Comparison of ENCODE assay signal across 15 cellular contexts in the genomic region with DNA sequence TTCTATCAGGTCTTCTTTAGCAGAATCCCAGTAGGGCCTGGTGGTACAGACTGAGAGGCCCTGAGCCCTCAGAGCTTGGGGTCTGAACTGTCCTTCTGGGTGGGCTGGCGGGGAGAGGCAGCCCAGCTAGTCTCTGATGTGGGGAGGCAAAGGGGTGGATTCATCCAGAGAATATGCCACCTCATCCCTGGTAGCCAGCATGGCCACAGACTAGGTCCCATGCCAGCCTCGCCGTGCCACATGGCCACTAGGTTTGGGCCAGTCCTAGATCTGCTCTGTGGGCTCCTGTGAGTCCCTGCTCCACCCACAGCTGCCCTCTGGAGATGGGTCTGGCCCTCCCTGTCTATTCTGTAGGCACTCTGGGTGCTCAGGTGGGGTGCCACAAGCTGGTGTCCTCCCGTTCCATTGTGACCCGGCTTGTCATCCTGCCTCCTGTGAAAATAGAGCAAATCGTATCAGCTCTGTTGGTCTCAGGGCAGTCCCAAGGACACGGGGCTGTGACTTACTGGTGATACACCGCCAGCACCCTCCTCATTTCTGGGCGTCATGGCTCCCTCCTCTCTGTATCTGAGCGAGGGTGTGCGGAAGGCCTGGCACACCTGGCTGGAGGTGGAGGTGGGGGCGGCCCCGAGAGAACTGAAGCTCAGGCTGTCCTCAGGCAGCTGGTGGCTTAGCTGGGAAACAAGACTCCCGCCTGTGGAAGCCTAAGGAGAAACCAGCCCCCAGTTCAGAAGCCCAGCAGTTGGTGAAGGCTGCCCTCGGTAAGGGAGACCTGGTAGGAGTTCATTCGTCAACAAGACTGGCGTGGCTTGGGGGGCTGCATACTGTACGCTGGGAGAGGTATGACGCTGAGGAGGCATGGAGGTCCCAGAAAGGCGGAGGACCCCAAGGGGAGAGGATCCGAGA. TPM values are rescaled to one million over a fixed set of nuclear protein-coding genes. Genes with fewer than 3 reads are reported as not detected.
DNase-seq lines count a peak whose midpoint lies in the region; ATAC-seq and TF ChIP-seq lines count a peak whose summit lies in the region.
"Had no signal": no experiment of that assay in that cellular context is flagged by ENCODE, and none has a peak within 500 bp of the region (broad histone marks: within the 10 kb centered on the region; RNA-seq: fewer than 3 reads in every experiment).

No MANE protein-coding gene starts in this region.

- H2AFZ ChIP-seq in PC-9: no peak overlapping the region

- peaks cover 6% of the 10 kb centered on the region for H3K4me1 Mint-ChIP-seq in activated T-cell treated with anti-CD3 and anti-CD28 coated beads, Interleukin-2, amount 50 U/mL, for 72 hours (ENCODE audit: low read depth)
- H3K4me1 Mint-ChIP-seq: activated naive CD8-positive, alpha-beta T cell treated with anti-CD3 and anti-CD28 coated beads, Interleukin-2, amount 50 U/mL, for 24 hours had no signal

- H3K4me2 ChIP-seq in PC-9: peak overlapping the region; percentile 61

- DNase-seq in PC-9: no peak
- no peak for DNase-seq in coronary artery (ENCODE audit: low spot score)
- peak in 2 of 3 donors; percentile 49 for DNase-seq in mucosa of descending colon
- DNase-seq in suprapubic skin (ENCODE audit: low spot score in 2 of 2): no peak
- DNase-seq in NCI-H187 treated with DMSO at 0.1 percent for 48 hours (lab: John Stamatoyannopoulos, UW): no peak
- no peak for DNase-seq in activated T-cell treated with anti-CD3 and anti-CD28 coated beads, Interleukin-2, amount 50 U/mL, for 72 hours
- no peak for DNase-seq in NCI-H1105 (lab: John Stamatoyannopoulos, UW)
- no peak for DNase-seq in AG08395 (ENCODE audit: low spot score)
- DNase-seq: activated naive CD8-positive, alpha-beta T cell treated with anti-CD3 and anti-CD28 coated beads, Interleukin-2, amount 50 U/mL, for 24 hours; effector memory CD8-positive, alpha-beta T cell; glutamatergic neuron; NCI-H1694; NCI-H774; retina had no signal

- no peak for ATAC-seq in mucosa of descending colon
- ATAC-seq in activated T-cell treated with anti-CD3 and anti-CD28 coated beads, Interleukin-2, amount 50 U/mL, for 72 hours (replicated peaks in 1 of 2): no peak
- ATAC-seq: activated naive CD8-positive, alpha-beta T cell treated with anti-CD3 and anti-CD28 coated beads, Interleukin-2, amount 50 U/mL, for 24 hours; effector memory CD8-positive, alpha-beta T cell had no signal

- peak overlapping the region; percentile 85 for H3K27ac ChIP-seq in PC-9
- H3K27ac ChIP-seq in coronary artery: peak overlapping the region in 1 of 2 donors; percentile 69
- peak overlapping the region; percentile 13 for H3K27ac ChIP-seq in suprapubic skin
- H3K27ac ChIP-seq: SJSA1 had no signal

- no peaks in the 10 kb centered on the region for H4K20me1 ChIP-seq in PC-9 (ENCODE audit: insufficient read depth)

- no peak overlapping the region for H3K27ac Mint-ChIP-seq in activated T-cell treated with anti-CD3 and anti-CD28 coated beads, Interleukin-2, amount 50 U/mL, for 72 hours
- H3K27ac Mint-ChIP-seq: activated naive CD8-positive, alpha-beta T cell treated with anti-CD3 and anti-CD28 coated beads, Interleukin-2, amount 50 U/mL, for 24 hours; effector memory CD8-positive, alpha-beta T cell had no signal

- H3K27me3 Mint-ChIP-seq in activated T-cell treated with anti-CD3 and anti-CD28 coated beads, Interleukin-2, amount 50 U/mL, for 72 hours (ENCODE audit: low read depth): peaks cover 12% of the 10 kb centered on the region

- H3K36me3 ChIP-seq in PC-9 (ENCODE audit: low read depth) (no peaks in the 10 kb centered on the region), mucosa of descending colon (ENCODE audit: low read depth) (no peaks in the 10 kb centered on the region), suprapubic skin (no peaks in the 10 kb centered on the region)
- H3K36me3 ChIP-seq: SJSA1 had no signal

- H3K4me1 ChIP-seq in PC-9 (replicated peaks; ENCODE audit: insufficient read depth) (peaks cover 68% of the 10 kb centered on the region), mucosa of descending colon (ENCODE audit: low read depth) (peaks cover 61% of the 10 kb centered on the region), suprapubic skin (peaks cover 83% of the 10 kb centered on the region)

- H3K4me3 Mint-ChIP-seq in activated T-cell treated with anti-CD3 and anti-CD28 coated beads, Interleukin-2, amount 50 U/mL, for 72 hours: no peak overlapping the region
- H3K4me3 Mint-ChIP-seq: activated naive CD8-positive, alpha-beta T cell treated with anti-CD3 and anti-CD28 coated beads, Interleukin-2, amount 50 U/mL, for 24 hours; effector memory CD8-positive, alpha-beta T cell had no signal

- no peaks in the 10 kb centered on the region for H3K9me2 ChIP-seq in PC-9 (ENCODE audit: insufficient read depth)

- no peaks in the 10 kb centered on the region for H3K9me3 Mint-ChIP-seq in activated T-cell treated with anti-CD3 and anti-CD28 coated beads, Interleukin-2, amount 50 U/mL, for 72 hours
- H3K9me3 Mint-ChIP-seq: activated naive CD8-positive, alpha-beta T cell treated with anti-CD3 and anti-CD28 coated beads, Interleukin-2, amount 50 U/mL, for 24 hours; effector memory CD8-positive, alpha-beta T cell had no signal

- no peak overlapping the region for H3K4me3 ChIP-seq in PC-9
- H3K4me3 ChIP-seq in coronary artery: peak overlapping the region; percentile 62
- no peak overlapping the region for H3K4me3 ChIP-seq in mucosa of descending colon
- no peak overlapping the region for H3K4me3 ChIP-seq in suprapubic skin
- H3K4me3 ChIP-seq: SJSA1 had no signal

- no peaks in the 10 kb centered on the region for H3K27me3 ChIP-seq in PC-9 (ENCODE audit: insufficient read depth, low read depth)
- peaks cover 6% of the 10 kb centered on the region for H3K27me3 ChIP-seq in suprapubic skin
- H3K27me3 ChIP-seq: SJSA1 had no signal

- CTCF ChIA-PET in PC-9 (lab: Charles Lee): no interaction called here

- no peak for TF ChIP-seq POLR2A in suprapubic skin (IDR thresholded peaks at IDR 0.05)

- TF ChIP-seq CTCF in PC-9 (conservative IDR thresholded peaks at IDR 0.05) (no peak), coronary artery (IDR thresholded peaks at IDR 0.05) (no peak), mucosa of descending colon (IDR thresholded peaks at IDR 0.05) (no peak), suprapubic skin (IDR thresholded peaks at IDR 0.05) (no peak)

- H3K79me2 ChIP-seq in PC-9 (ENCODE audit: low read depth): 0 out of 2 replicates have a peak, but pooled peaks cover 5% of the 10 kb centered on the region

- POLR2A ChIA-PET in PC-9 (lab: Charles Lee; ENCODE audit: unreplicated experiment): interaction anchor here (0.9 kb wide), 1 partner anchor 10 kb away, joined by 4 read pairs; no protein-coding TSS in a partner anchor

- no peak for TF ChIP-seq EP300 in suprapubic skin (IDR thresholded peaks at IDR 0.05)

- no peaks in the 10 kb centered on the region for H3K36me3 Mint-ChIP-seq in activated T-cell treated with anti-CD3 and anti-CD28 coated beads, Interleukin-2, amount 50 U/mL, for 72 hours (ENCODE audit: insufficient read depth in 2 of 2)

- intact Hi-C loops in PC-9 (cut with micrococcal nuclease; ENCODE audit: unreplicated experiment): no loop called here
- intact Hi-C loops in mucosa of descending colon (cut with DNase I, micrococcal nuclease): no loop called here

- no TSS peak for BruUV-seq in PC-9 (replicated peaks; lab: Mats Ljungman, UMichigan)

- H3F3A ChIP-seq in PC-9 (ENCODE audit: insufficient read depth, low read depth): peaks cover 48% of the 10 kb centered on the region

- 90% methylated on average over 18 of the region's 21 CpGs for WGBS in suprapubic skin

- H3K9me3 ChIP-seq in PC-9 (ENCODE audit: insufficient read depth, low read depth) (no peaks in the 10 kb centered on the region), mucosa of descending colon (no peaks in the 10 kb centered on the region), suprapubic skin (no peaks in the 10 kb centered on the region)
- H3K9me3 ChIP-seq: SJSA1 had no signal

RNA-seq across cellular contexts. Expression of a gene that starts 33.3 kb away (rescaled TPM):
- total RNA-seq in PC-9 (2021) (1.7 and 2.7 TPM in 2 replicates), mucosa of descending colon (10 to 100 TPM; 11.0 to 17.4 (median 11.4) TPM), suprapubic skin (10 to 100 TPM in 3 of 4 donors, 1 to 10 TPM in 1; 7.2 to 45.7 (median 14.7) TPM)
- total RNA-seq in activated T-cell treated with anti-CD3 and anti-CD28 coated beads, Interleukin-2, amount 50 U/mL, for 72 hours: under 1 TPM; 0.05 to 0.12 TPM

Comparison
In these comparisons a context has a peak if more than half of its experiments do, and no peak if none do; other contexts are left out.
1. DNase-seq: peak in mucosa of descending colon (2 of 3); none in PC-9 (0 of 2), coronary artery (single experiment), suprapubic skin (0 of 2), NCI-H187 treated with DMSO at 0.1 percent for 48 hours (single experiment), activated T-cell treated with anti-CD3 and anti-CD28 coated beads, Interleukin-2, amount 50 U/mL, for 72 hours (0 of 2), NCI-H1105 (single experiment) and AG08395 (single experiment).